Comparison of ENCODE assay signal across 8 cellular contexts in the genomic region with DNA sequence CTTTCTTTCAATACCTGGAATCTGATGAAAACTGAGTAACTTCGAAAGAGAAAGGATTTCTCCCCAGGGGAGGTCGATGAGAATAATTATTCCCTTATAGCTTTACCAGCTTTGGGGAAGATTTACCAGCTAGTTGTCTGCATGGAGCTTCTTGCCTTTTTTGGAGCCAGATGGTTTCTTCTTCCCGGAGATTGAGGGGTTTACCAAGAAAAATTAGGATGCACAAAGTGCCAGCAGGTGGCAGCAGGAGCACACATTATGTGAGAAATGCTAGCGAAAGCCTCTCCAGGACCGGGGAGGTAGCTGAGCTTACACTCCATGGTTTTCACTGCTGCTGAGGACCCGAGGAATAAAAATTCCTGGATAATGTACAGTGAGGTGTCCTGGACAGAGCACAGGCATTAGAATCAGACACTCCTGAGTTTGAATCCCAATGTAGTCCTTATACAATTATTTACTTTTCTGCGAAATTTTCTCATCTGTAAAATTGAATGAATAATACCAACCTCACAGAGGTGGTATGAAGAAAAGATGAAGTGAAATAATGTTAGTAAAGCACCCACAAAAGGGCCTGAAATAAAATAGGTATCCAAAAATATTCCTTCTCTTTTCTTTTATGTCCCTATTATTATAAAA. TPM values are rescaled to one million over a fixed set of nuclear protein-coding genes. Genes with fewer than 3 reads are reported as not detected.
A peak's percentile ranks its signal among the peaks of the same experiment; 100 is the strongest.
DNase-seq lines count a peak whose midpoint lies in the region; ATAC-seq lines count a peak whose summit lies in the region.

No MANE protein-coding gene starts in this region.

- CTCF ChIA-PET in activated CD4-positive, alpha-beta memory T cell treated with anti-CD3 and anti-CD28 coated beads, Interleukin-2, amount 10 ng/mL, durations not matched to agents 7 days and 5 days (lab: Charles Lee) = interaction anchor here (0.7 to 4.6 kb wide), 40 partner anchors 9 to 578 kb away, joined by 3 to 76 read pairs (median 4); partner anchors contain the start of gene PARVA

- no peak overlapping the region for H3K27ac ChIP-seq in CD4-positive, CD25-positive, alpha-beta regulatory T cell (ENCODE audit: insufficient read depth, low read length, poor library complexity, severe bottlenecking)

- POLR2A ChIA-PET in activated CD4-positive, alpha-beta memory T cell treated with anti-CD3 and anti-CD28 coated beads, Interleukin-2, amount 10 ng/mL, durations not matched to agents 7 days and 5 days (lab: Charles Lee) = interaction anchor here (0.7 kb wide), 1 partner anchor 46 kb away, joined by 3 read pairs; the partner anchor contains the start of gene PARVA

- no peaks in the 10 kb centered on the region for H3K27me3 Mint-ChIP-seq in CD4-positive, CD25-positive, alpha-beta regulatory T cell
- H3K27me3 Mint-ChIP-seq in activated CD4-positive, alpha-beta memory T cell treated with anti-CD3 and anti-CD28 coated beads, Interleukin-2, amount 10 ng/mL, durations not matched to agents 7 days and 5 days = no peaks in the 10 kb centered on the region
- no peaks in the 10 kb centered on the region for H3K27me3 Mint-ChIP-seq in effector memory CD8-positive, alpha-beta T cell
- H3K27me3 Mint-ChIP-seq in memory B cell = peaks cover 2% of the 10 kb centered on the region

- peaks cover 0 to 1% (median 0%) of the 10 kb centered on the region in 7 donors for H3K9me3 Mint-ChIP-seq in CD4-positive, CD25-positive, alpha-beta regulatory T cell
- no peaks in the 10 kb centered on the region for H3K9me3 Mint-ChIP-seq in activated CD4-positive, alpha-beta memory T cell treated with anti-CD3 and anti-CD28 coated beads, Interleukin-2, amount 10 ng/mL, durations not matched to agents 7 days and 5 days
- H3K9me3 Mint-ChIP-seq in effector memory CD8-positive, alpha-beta T cell = no peaks in the 10 kb centered on the region
- no peaks in the 10 kb centered on the region for H3K9me3 Mint-ChIP-seq in memory B cell

- H3K36me3 Mint-ChIP-seq in CD4-positive, CD25-positive, alpha-beta regulatory T cell = no peaks in the 10 kb centered on the region
- no peaks in the 10 kb centered on the region for H3K36me3 Mint-ChIP-seq in activated CD4-positive, alpha-beta memory T cell treated with anti-CD3 and anti-CD28 coated beads, Interleukin-2, amount 10 ng/mL, durations not matched to agents 7 days and 5 days (ENCODE audit: low read depth)
- H3K36me3 Mint-ChIP-seq in effector memory CD8-positive, alpha-beta T cell (ENCODE audit: insufficient read depth) = no peaks in the 10 kb centered on the region
- H3K36me3 Mint-ChIP-seq in memory B cell = no peaks in the 10 kb centered on the region

- no peaks in the 10 kb centered on the region for H3K4me1 ChIP-seq in CD4-positive, CD25-positive, alpha-beta regulatory T cell (ENCODE audit: control insufficient read depth, insufficient read depth, low read length, poor library complexity, severe bottlenecking)

- ATAC-seq in CD4-positive, CD25-positive, alpha-beta regulatory T cell (ENCODE audit: low read depth in 2 of 2) = no peak
- peak; percentile 62 for ATAC-seq in effector memory CD8-positive, alpha-beta T cell (replicated peaks)
- ATAC-seq in memory B cell (ENCODE audit: low read depth) = no peak
- no peak for ATAC-seq in GM21381 (IDR thresholded peaks at IDR 0.05; ENCODE audit: unreplicated experiment)

- H3K27ac Mint-ChIP-seq in CD4-positive, CD25-positive, alpha-beta regulatory T cell = no peak overlapping the region
- H3K27ac Mint-ChIP-seq in activated CD4-positive, alpha-beta memory T cell treated with anti-CD3 and anti-CD28 coated beads, Interleukin-2, amount 10 ng/mL, durations not matched to agents 7 days and 5 days = no peak overlapping the region
- H3K27ac Mint-ChIP-seq in effector memory CD8-positive, alpha-beta T cell = no peak overlapping the region
- H3K27ac Mint-ChIP-seq in memory B cell = no peak overlapping the region

- H3K4me3 ChIP-seq in CD4-positive, CD25-positive, alpha-beta regulatory T cell (ENCODE audit: low read depth, low read length) = no peak overlapping the region

- no peak overlapping the region for H3K4me3 Mint-ChIP-seq in CD4-positive, CD25-positive, alpha-beta regulatory T cell
- H3K4me3 Mint-ChIP-seq in activated CD4-positive, alpha-beta memory T cell treated with anti-CD3 and anti-CD28 coated beads, Interleukin-2, amount 10 ng/mL, durations not matched to agents 7 days and 5 days = no peak overlapping the region
- no peak overlapping the region for H3K4me3 Mint-ChIP-seq in effector memory CD8-positive, alpha-beta T cell
- H3K4me3 Mint-ChIP-seq in memory B cell = no peak overlapping the region

- H3K9me3 ChIP-seq in CD4-positive, CD25-positive, alpha-beta regulatory T cell (ENCODE audit: control insufficient read depth in 2 of 2, low read length in 2 of 2) = no peaks in the 10 kb centered on the region

- H3K4me1 Mint-ChIP-seq in CD4-positive, CD25-positive, alpha-beta regulatory T cell = peaks cover 5 to 10% (median 5%) of the 10 kb centered on the region in 4 donors
- no peaks in the 10 kb centered on the region for H3K4me1 Mint-ChIP-seq in activated CD4-positive, alpha-beta memory T cell treated with anti-CD3 and anti-CD28 coated beads, Interleukin-2, amount 10 ng/mL, durations not matched to agents 7 days and 5 days
- peaks cover 0 to 3% of the 10 kb centered on the region in 2 donors for H3K4me1 Mint-ChIP-seq in effector memory CD8-positive, alpha-beta T cell (ENCODE audit: low read depth in 2 of 2)
- H3K4me1 Mint-ChIP-seq in memory B cell = no peaks in the 10 kb centered on the region

- H3K36me3 ChIP-seq in CD4-positive, CD25-positive, alpha-beta regulatory T cell (ENCODE audit: control insufficient read depth, insufficient read depth, low read length) = no peaks in the 10 kb centered on the region

- no peaks in the 10 kb centered on the region for H3K27me3 ChIP-seq in CD4-positive, CD25-positive, alpha-beta regulatory T cell (ENCODE audit: control insufficient read depth, insufficient read depth, low read length)

- peak; percentile 52 to 76 (median 63) for DNase-seq in CD4-positive, CD25-positive, alpha-beta regulatory T cell
- peak; percentile 59 for DNase-seq in HK-2 (ENCODE audit: unreplicated experiment)
- peak; percentile 92 for DNase-seq in NCI-H748 treated with DMSO at 0.1 percent for 48 hours (lab: John Stamatoyannopoulos, UW)
- peak; percentile 76 for DNase-seq in activated CD4-positive, alpha-beta memory T cell treated with anti-CD3 and anti-CD28 coated beads, Interleukin-2, amount 10 ng/mL, durations not matched to agents 7 days and 5 days
- peak; percentile 61 to 65 (median 62) for DNase-seq in effector memory CD8-positive, alpha-beta T cell
- DNase-seq in memory B cell (ENCODE audit: low spot score in 2 of 2) = peak; percentile 8 to 18
- peak; percentile 29 for DNase-seq in stimulated activated CD8-positive, alpha-beta memory T cell treated with anti-CD3 and anti-CD28 coated beads, Interleukin-15, amount 100 ng/mL, for 24 hours (ENCODE audit: low read depth)

RNA-seq across cellular contexts. Expression of gene PARVA, which starts 46.0 kb away (rescaled TPM):
- total RNA-seq in CD4-positive, CD25-positive, alpha-beta regulatory T cell = 0.30 TPM
- under 1 TPM in 3 of 4 donors, not detected in 1; 0.09 to 0.31 (median 0.18) TPM for polyA plus RNA-seq in CD4-positive, CD25-positive, alpha-beta regulatory T cell
- total RNA-seq in activated CD4-positive, alpha-beta memory T cell treated with anti-CD3 and anti-CD28 coated beads, Interleukin-2, amount 10 ng/mL, durations not matched to agents 7 days and 5 days = under 1 TPM; 0.10 to 0.18 TPM

Comparison
In these comparisons a context has a peak if more than half of its experiments do, and no peak if none do; other contexts are left out.
1. DNase-seq: peak in every context shown above with its lines; median percentile 92 in NCI-H748 treated with DMSO at 0.1 percent for 48 hours; 76 in activated CD4-positive, alpha-beta memory T cell treated with anti-CD3 and anti-CD28 coated beads, Interleukin-2, amount 10 ng/mL, durations not matched to agents 7 days and 5 days; 63 in CD4-positive, CD25-positive, alpha-beta regulatory T cell; 62 in effector memory CD8-positive, alpha-beta T cell; 59 in HK-2; 29 in stimulated activated CD8-positive, alpha-beta memory T cell treated with anti-CD3 and anti-CD28 coated beads, Interleukin-15, amount 100 ng/mL, for 24 hours; 13 in memory B cell.